In genomic region chr12:11650697-11651281, GRCh38 we compare ENCODE assay signal across 7 cellular contexts. TPM values are rescaled to one million over a fixed set of nuclear protein-coding genes. Genes with fewer than 3 reads are reported as not detected.
DNase-seq lines count a peak whose midpoint lies in the region; ATAC-seq and TF ChIP-seq lines count a peak whose summit lies in the region.

No MANE protein-coding gene starts in this region.

- no peaks in the 10 kb centered on the region for H3K9me3 ChIP-seq in heart left ventricle

- peak overlapping the region; percentile 55 to 94 (median 85) for H3K4me3 ChIP-seq in heart left ventricle

- H3K27ac ChIP-seq in heart left ventricle: peak overlapping the region in 11 of 12 donors; percentile 89 to 100 (median 98)

- ATAC-seq in heart left ventricle: peak in 3 of 4 donors; percentile 12 to 29 (median 13)

- intact Hi-C loops in activated T-helper 2 cell treated with anti-CD3 and anti-CD28 coated beads, Interferon-gamma antibody, Interleukin-2, Interleukin-4, amounts not matched to agents 10 μg/mL and 5 μg/mL and 100 μg/mL, durations not matched to agents 14 hours and 24 hours and 36 hours (cut with micrococcal nuclease): loop anchor here (1.0 to 5.0 kb wide), 5 partner anchors 52 to 1067 kb away; partner anchors contain the start of genes BORCS5 and CDKN1B
- intact Hi-C loops in heart left ventricle (cut with DNase I): loop anchor here in 9 of 10 donors (2.0 to 10.0 kb wide), 14 partner anchors 57 to 244 kb away; no protein-coding TSS in a partner anchor

- H3K4me1 ChIP-seq in heart left ventricle: peaks cover 0 to 52% (median 36%) of the 10 kb centered on the region in 12 donors

- TF ChIP-seq POLR2A in heart left ventricle (IDR thresholded peaks at IDR 0.05): no peak

- DNase-seq in GM13977 (ENCODE audit: low spot score) (peak; percentile 35), NCI-H146 treated with DMSO at 0.1 percent for 48 hours (lab: John Stamatoyannopoulos, UW; ENCODE audit: unreplicated experiment) (peak; percentile 51), heart left ventricle (no peak), progenitor cell of endocrine pancreas (ENCODE audit: low spot score, unreplicated experiment) (no peak), HK-2 (ENCODE audit: unreplicated experiment) (no peak), LoVo (ENCODE audit: low spot score) (no peak)
- DNase-seq in activated T-helper 2 cell treated with anti-CD3 and anti-CD28 coated beads, Interferon-gamma antibody, Interleukin-2, Interleukin-4, amounts not matched to agents 10 μg/mL and 5 μg/mL and 100 μg/mL, durations not matched to agents 14 hours and 24 hours and 36 hours (ENCODE audit: low spot score): peak; percentile 18

- no peaks in the 10 kb centered on the region for H3K27me3 ChIP-seq in heart left ventricle

- H3K4me3 Mint-ChIP-seq in activated T-helper 2 cell treated with anti-CD3 and anti-CD28 coated beads, Interferon-gamma antibody, Interleukin-2, Interleukin-4, amounts not matched to agents 10 μg/mL and 5 μg/mL and 100 μg/mL, durations not matched to agents 14 hours and 24 hours and 36 hours (ENCODE audit: low read depth): peak overlapping the region; percentile 94
- H3K4me3 Mint-ChIP-seq in progenitor cell of endocrine pancreas (ENCODE audit: low read depth): peak overlapping the region; percentile 87

- peaks cover 38% of the 10 kb centered on the region for H3K4me1 Mint-ChIP-seq in activated T-helper 2 cell treated with anti-CD3 and anti-CD28 coated beads, Interferon-gamma antibody, Interleukin-2, Interleukin-4, amounts not matched to agents 10 μg/mL and 5 μg/mL and 100 μg/mL, durations not matched to agents 14 hours and 24 hours and 36 hours (ENCODE audit: low read depth)
- peaks cover 35% of the 10 kb centered on the region for H3K4me1 Mint-ChIP-seq in progenitor cell of endocrine pancreas (ENCODE audit: low read depth)

- no peaks in the 10 kb centered on the region for H3K9me3 Mint-ChIP-seq in activated T-helper 2 cell treated with anti-CD3 and anti-CD28 coated beads, Interferon-gamma antibody, Interleukin-2, Interleukin-4, amounts not matched to agents 10 μg/mL and 5 μg/mL and 100 μg/mL, durations not matched to agents 14 hours and 24 hours and 36 hours
- no peaks in the 10 kb centered on the region for H3K9me3 Mint-ChIP-seq in progenitor cell of endocrine pancreas (ENCODE audit: low read depth)

- in situ Hi-C loops in GM13977 (cut with MboI; ENCODE audit: low pct_unique_long_range_greater_than_20kb, low sequenced_read_pairs, unreplicated experiment): no loop called here

- no peaks in the 10 kb centered on the region for H3K27me3 Mint-ChIP-seq in activated T-helper 2 cell treated with anti-CD3 and anti-CD28 coated beads, Interferon-gamma antibody, Interleukin-2, Interleukin-4, amounts not matched to agents 10 μg/mL and 5 μg/mL and 100 μg/mL, durations not matched to agents 14 hours and 24 hours and 36 hours (ENCODE audit: low read depth)
- H3K27me3 Mint-ChIP-seq in progenitor cell of endocrine pancreas: no peaks in the 10 kb centered on the region

- H3K27ac Mint-ChIP-seq in activated T-helper 2 cell treated with anti-CD3 and anti-CD28 coated beads, Interferon-gamma antibody, Interleukin-2, Interleukin-4, amounts not matched to agents 10 μg/mL and 5 μg/mL and 100 μg/mL, durations not matched to agents 14 hours and 24 hours and 36 hours: peak overlapping the region; percentile 95
- H3K27ac Mint-ChIP-seq in progenitor cell of endocrine pancreas: peak overlapping the region; percentile 97

- H3K36me3 ChIP-seq in heart left ventricle: no peaks in the 10 kb centered on the region

- TF ChIP-seq CTCF in GM13977 (IDR thresholded peaks at IDR 0.05; ENCODE audit: extremely low read depth, insufficient read depth, missing control alignments): no peak
- TF ChIP-seq CTCF in heart left ventricle (IDR thresholded peaks at IDR 0.05): peak in 5 of 12 donors; percentile 9 to 29 (median 19)
- no peak for TF ChIP-seq CTCF in progenitor cell of endocrine pancreas (IDR thresholded peaks at IDR 0.05; ENCODE audit: unreplicated experiment)

- 1 to 3% (median 1%) methylated on average over 9 of the region's 9 CpGs for WGBS in heart left ventricle, 4 donors

- H3K36me3 Mint-ChIP-seq in activated T-helper 2 cell treated with anti-CD3 and anti-CD28 coated beads, Interferon-gamma antibody, Interleukin-2, Interleukin-4, amounts not matched to agents 10 μg/mL and 5 μg/mL and 100 μg/mL, durations not matched to agents 14 hours and 24 hours and 36 hours (ENCODE audit: low read depth): peaks cover 23% of the 10 kb centered on the region
- H3K36me3 Mint-ChIP-seq in progenitor cell of endocrine pancreas (ENCODE audit: insufficient read depth): no peaks in the 10 kb centered on the region

RNA-seq across cellular contexts. Expression of gene ETV6, which starts 1.3 kb away (rescaled TPM):
- total RNA-seq in activated T-helper 2 cell treated with anti-CD3 and anti-CD28 coated beads, Interferon-gamma antibody, Interleukin-2, Interleukin-4, amounts not matched to agents 10 μg/mL and 5 μg/mL and 100 μg/mL, durations not matched to agents 14 hours and 24 hours and 36 hours: 68.2 and 69.4 TPM in 2 replicates
- total RNA-seq in heart left ventricle: 10 to 100 TPM in 8 of 9 donors, 1 to 10 TPM in 1; 7.1 to 37.3 (median 14.4) TPM
- 1 to 10 TPM; 3.9 to 4.3 TPM for polyA plus RNA-seq in heart left ventricle
- 49.7 and 55.2 TPM in 2 replicates for total RNA-seq in progenitor cell of endocrine pancreas

Comparison
In these comparisons a context has a peak if more than half of its experiments do, and no peak if none do; other contexts are left out.
1. DNase-seq: peak in GM13977 (single experiment), NCI-H146 treated with DMSO at 0.1 percent for 48 hours (single experiment) and activated T-helper 2 cell treated with anti-CD3 and anti-CD28 coated beads, Interferon-gamma antibody, Interleukin-2, Interleukin-4, amounts not matched to agents 10 μg/mL and 5 μg/mL and 100 μg/mL, durations not matched to agents 14 hours and 24 hours and 36 hours (single experiment); none in heart left ventricle (0 of 5), progenitor cell of endocrine pancreas (single experiment), HK-2 (single experiment) and LoVo (single experiment).